8 cellular contexts compared by ENCODE assay signal in genomic region chr18:54149078-54149697, GRCh38.
DNase-seq lines count a peak whose midpoint lies in the region; ATAC-seq and TF ChIP-seq lines count a peak whose summit lies in the region.

No MANE protein-coding gene starts in this region.

- no peaks in the 10 kb centered on the region for H3K9me3 Mint-ChIP-seq in activated CD4-positive, alpha-beta T cell treated with anti-CD3 and anti-CD28 coated beads, Interleukin-2, amount 10 ng/mL, durations not matched to agents 7 days and 5 days

- peaks cover 37% of the 10 kb centered on the region for H3K36me3 Mint-ChIP-seq in activated CD4-positive, alpha-beta T cell treated with anti-CD3 and anti-CD28 coated beads, Interleukin-2, amount 10 ng/mL, durations not matched to agents 7 days and 5 days (ENCODE audit: low read depth)

- H3K4me3 ChIP-seq in fibroblast of pulmonary artery (replicated peaks; ENCODE audit: low read depth, low read length) = peak overlapping the region; percentile 13

- peak; percentile 66 for ATAC-seq in GM18907 (IDR thresholded peaks at IDR 0.05; ENCODE audit: unreplicated experiment)
- ATAC-seq in HG03159 (IDR thresholded peaks at IDR 0.05; ENCODE audit: unreplicated experiment) = peak; percentile 56

- peaks cover 39% of the 10 kb centered on the region for H3K4me1 Mint-ChIP-seq in activated CD4-positive, alpha-beta T cell treated with anti-CD3 and anti-CD28 coated beads, Interleukin-2, amount 10 ng/mL, durations not matched to agents 7 days and 5 days

- POLR2A ChIA-PET in activated CD4-positive, alpha-beta T cell treated with anti-CD3 and anti-CD28 coated beads, Interleukin-2, amount 10 ng/mL, durations not matched to agents 7 days and 5 days (lab: Charles Lee) = no interaction called here
- POLR2A ChIA-PET in HEK293T (lab: Yijun Ruan, JAX) = no interaction called here

- H3K4me3 Mint-ChIP-seq in activated CD4-positive, alpha-beta T cell treated with anti-CD3 and anti-CD28 coated beads, Interleukin-2, amount 10 ng/mL, durations not matched to agents 7 days and 5 days = no peak overlapping the region

- H3K27me3 Mint-ChIP-seq in activated CD4-positive, alpha-beta T cell treated with anti-CD3 and anti-CD28 coated beads, Interleukin-2, amount 10 ng/mL, durations not matched to agents 7 days and 5 days = no peaks in the 10 kb centered on the region

- peak; percentile 8 for DNase-seq in 8988T
- DNase-seq in activated CD4-positive, alpha-beta T cell treated with anti-CD3 and anti-CD28 coated beads, Interleukin-2, amount 10 ng/mL, durations not matched to agents 7 days and 5 days = peak; percentile 12
- DNase-seq in fibroblast of pulmonary artery (ENCODE audit: low read depth) = peak; percentile 92
- peak; percentile 59 for DNase-seq in stimulated activated CD4-positive, alpha-beta T cell treated with anti-CD3 and anti-CD28 coated beads, Interleukin-4, amount 100 ng/mL, for 1 hour
- no peak for DNase-seq in HEK293T (ENCODE audit: extremely low spot score)
- no peak for DNase-seq in central memory CD4-positive, alpha-beta T cell

- TF ChIP-seq CTCF in fibroblast of pulmonary artery (IDR thresholded peaks at IDR 0.05; ENCODE audit: low read length, missing control alignments) = no peak

- H3K27ac Mint-ChIP-seq in activated CD4-positive, alpha-beta T cell treated with anti-CD3 and anti-CD28 coated beads, Interleukin-2, amount 10 ng/mL, durations not matched to agents 7 days and 5 days = peak overlapping the region; percentile 54

- CTCF ChIA-PET in activated CD4-positive, alpha-beta T cell treated with anti-CD3 and anti-CD28 coated beads, Interleukin-2, amount 10 ng/mL, durations not matched to agents 7 days and 5 days (lab: Charles Lee) = interaction anchor here (0.9 to 1.0 kb wide), 2 partner anchors 10 to 13 kb away, joined by 3 read pairs; no protein-coding TSS in a partner anchor
- CTCF ChIA-PET in HEK293T (lab: Yijun Ruan, JAX) = no interaction called here

TF ChIP-seq in HEK293T, 16 proteins besides CTCF, POLR2A, EP300 and RAD21:
- TF ChIP-seq ARNT (IDR thresholded peaks at IDR 0.05) = no peak
- no peak for TF ChIP-seq PKNOX1 (IDR thresholded peaks at IDR 0.05)
- no peak for TF ChIP-seq FOXK2 (IDR thresholded peaks at IDR 0.05)
- no peak for TF ChIP-seq NFRKB (IDR thresholded peaks at IDR 0.05)
- no peak for TF ChIP-seq CTBP1 (IDR thresholded peaks at IDR 0.05; ENCODE audit: borderline replicate concordance)
- TF ChIP-seq FOXM1 (IDR thresholded peaks at IDR 0.05; ENCODE audit: borderline replicate concordance) = no peak
- TF ChIP-seq SUZ12 (IDR thresholded peaks at IDR 0.05) = no peak
- TF ChIP-seq TARDBP (IDR thresholded peaks at IDR 0.05) = no peak

Comparison
In these comparisons a context has a peak if more than half of its experiments do, and no peak if none do; other contexts are left out.
1. DNase-seq: peak in 8988T (single experiment), activated CD4-positive, alpha-beta T cell treated with anti-CD3 and anti-CD28 coated beads, Interleukin-2, amount 10 ng/mL, durations not matched to agents 7 days and 5 days (single experiment), fibroblast of pulmonary artery (single experiment) and stimulated activated CD4-positive, alpha-beta T cell treated with anti-CD3 and anti-CD28 coated beads, Interleukin-4, amount 100 ng/mL, for 1 hour (single experiment); none in HEK293T (single experiment) and central memory CD4-positive, alpha-beta T cell (single experiment).